20 cellular contexts compared by ENCODE assay signal in the genomic region with DNA sequence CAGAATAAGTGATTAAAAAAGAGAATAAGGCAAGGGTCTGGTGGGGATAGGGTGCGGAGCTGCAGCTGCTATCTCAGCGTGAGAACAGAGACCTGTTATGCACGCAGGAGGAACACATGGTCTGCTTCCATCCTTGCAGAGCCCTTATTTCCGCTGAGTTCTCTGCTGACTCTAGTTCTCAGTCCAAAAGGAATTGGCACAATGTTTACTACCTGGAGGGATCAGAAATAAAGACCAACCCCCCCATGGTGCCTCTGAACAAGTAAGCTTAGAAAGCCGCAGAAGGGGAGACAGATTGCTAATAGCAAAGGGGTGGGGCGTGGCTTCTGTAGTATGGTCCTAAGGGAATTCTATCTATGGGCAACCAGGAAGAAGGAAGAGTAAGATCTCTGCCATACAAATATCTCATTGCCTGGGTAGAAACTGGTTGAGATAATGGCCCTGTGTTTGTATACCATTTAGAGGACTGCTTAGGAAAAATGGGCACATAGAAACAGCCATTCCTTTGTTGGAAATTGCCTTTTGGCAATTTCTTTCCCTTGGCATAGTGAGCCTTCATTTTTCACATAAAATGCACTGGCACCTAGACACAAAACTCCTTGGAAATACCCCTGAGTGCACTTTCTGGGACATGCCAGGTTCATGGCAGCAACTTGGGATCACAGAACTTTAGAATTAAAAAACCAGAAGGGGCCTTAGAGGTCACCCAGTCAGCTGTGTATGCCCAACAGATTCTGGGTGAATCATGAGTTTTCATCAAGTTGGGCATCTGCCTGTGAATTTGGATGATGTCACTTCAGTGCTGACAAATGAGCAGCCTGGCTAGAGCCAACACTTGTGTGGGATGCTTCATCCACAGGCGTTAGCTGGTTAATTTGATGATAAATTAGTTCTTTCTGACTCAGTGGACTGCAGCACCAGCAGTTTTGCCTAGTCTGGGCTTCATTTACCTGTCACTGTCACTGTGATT. TPM values are rescaled to one million over a fixed set of nuclear protein-coding genes. Genes with fewer than 3 reads are reported as not detected.
DNase-seq lines count a peak whose midpoint lies in the region; ATAC-seq, FAIRE-seq and TF ChIP-seq lines count a peak whose summit lies in the region.
"Had no signal": no experiment of that assay in that cellular context is flagged by ENCODE, and none has a peak within 500 bp of the region (broad histone marks: within the 10 kb centered on the region; RNA-seq: fewer than 3 reads in every experiment).

No MANE protein-coding gene starts in this region.

- no peak for FAIRE-seq in H54 (lab: Jason Lieb, UNC)
- FAIRE-seq: RCC 7860 had no signal

- H3K27ac Mint-ChIP-seq in T-cell, result no peak overlapping the region
- H3K27ac Mint-ChIP-seq: CD4-positive, CD25-positive, alpha-beta regulatory T cell; progenitor cell of endocrine pancreas; stimulated activated naive CD8-positive, alpha-beta T cell treated with anti-CD3 and anti-CD28 coated beads, Interleukin-15, Interleukin-2, amounts not matched to agents 100 ng/mL and 50 ng/mL, for 24 hours; T-helper 17 cell had no signal

- ATAC-seq in T-cell (replicated peaks in 1 of 4), result no peak
- ATAC-seq: left lobe of liver, T-helper 17 cell had no signal

- CTCF ChIA-PET in T-cell (lab: Charles Lee), result no interaction called here

- peak; percentile 99 for DNase-seq in DMS 273 treated with DMSO at 0.1 percent for 48 hours (lab: John Stamatoyannopoulos, UW)
- DNase-seq in NCI-H146 (lab: John Stamatoyannopoulos, UW), result peak; percentile 47
- peak; percentile 7 for DNase-seq in RPMI7951 (ENCODE audit: low read depth)
- DNase-seq in myocyte (ENCODE audit: low read depth), result peak; percentile 41
- no peak for DNase-seq in SW480 (ENCODE audit: low spot score)
- DNase-seq in T-cell, result no peak
- no peak for DNase-seq in NAMALWA (ENCODE audit: low spot score)
- DNase-seq in H54 (ENCODE audit: insufficient read length, low spot score), result no peak
- DNase-seq: activated CD4-positive, CD25-positive, alpha-beta regulatory T cell treated with anti-CD3 and anti-CD28 coated beads, Interleukin-2, amount 50 U/mL, for 72 hours; activated naive CD4-positive, alpha-beta T cell; brain microvascular endothelial cell; CD4-positive, CD25-positive, alpha-beta regulatory T cell; NCI-H510A treated with DMSO at 0.1 percent for 48 hours; stimulated activated CD4-positive, alpha-beta T cell treated with anti-CD3 and anti-CD28 coated beads, Interleukin-12 subunit alpha, Interleukin-12 subunit beta, amount 100 ng/mL, for 4 hours; T-helper 17 cell had no signal

- H3K9me3 Mint-ChIP-seq in T-cell, result no peaks in the 10 kb centered on the region
- H3K9me3 Mint-ChIP-seq: CD4-positive, CD25-positive, alpha-beta regulatory T cell; stimulated activated naive CD8-positive, alpha-beta T cell treated with anti-CD3 and anti-CD28 coated beads, Interleukin-15, Interleukin-2, amounts not matched to agents 100 ng/mL and 50 ng/mL, for 24 hours had no signal

- no peaks in the 10 kb centered on the region for H3K36me3 Mint-ChIP-seq in T-cell
- H3K36me3 Mint-ChIP-seq: CD4-positive, CD25-positive, alpha-beta regulatory T cell had no signal

- H3K4me3 Mint-ChIP-seq in T-cell, result no peak overlapping the region
- H3K4me3 Mint-ChIP-seq: CD4-positive, CD25-positive, alpha-beta regulatory T cell; stimulated activated naive CD8-positive, alpha-beta T cell treated with anti-CD3 and anti-CD28 coated beads, Interleukin-15, Interleukin-2, amounts not matched to agents 100 ng/mL and 50 ng/mL, for 24 hours; T-helper 17 cell had no signal

- TF ChIP-seq POLR2A in H54 (IDR thresholded peaks at IDR 0.05; ENCODE audit: low read depth, low read length), result no peak

- H3K27me3 Mint-ChIP-seq in T-cell, result peaks cover 11 to 27% of the 10 kb centered on the region in 2 donors
- H3K27me3 Mint-ChIP-seq: progenitor cell of endocrine pancreas had no signal

- POLR2A ChIA-PET in T-cell (lab: Charles Lee), result interaction anchor here in 1 of 2 donors (0.6 kb wide), 1 partner anchor 1443 kb away, joined by 8 read pairs; no protein-coding TSS in a partner anchor

- no peaks in the 10 kb centered on the region for H3K4me1 Mint-ChIP-seq in T-cell
- H3K4me1 Mint-ChIP-seq: CD4-positive, CD25-positive, alpha-beta regulatory T cell; T-helper 17 cell had no signal

RNA-seq across cellular contexts. Expression of a gene that starts 57.4 kb away (rescaled TPM):
- not detected in 2 replicates for total RNA-seq in RPMI7951 (2014; rRNA removed; shearing (Covaris generic))
- total RNA-seq in myocyte (0.10 and 0.19 TPM in 2 replicates), T-cell (not detected)
- polyA plus RNA-seq in myocyte (2012), result 0.01 TPM
- total RNA-seq: CD4-positive, CD25-positive, alpha-beta regulatory T cell; fibroblast of lung; left lobe of liver; T-helper 17 cell had no signal
- polyA plus RNA-seq: CD4-positive, CD25-positive, alpha-beta regulatory T cell; fibroblast of lung had no signal

Comparison
In these comparisons a context has a peak if more than half of its experiments do, and no peak if none do; other contexts are left out.
1. DNase-seq: peak in DMS 273 treated with DMSO at 0.1 percent for 48 hours (single experiment), NCI-H146 (single experiment), RPMI7951 (single experiment) and myocyte (single experiment); none in SW480 (single experiment), T-cell (0 of 34), NAMALWA (single experiment) and H54 (single experiment).